ENCODE assay signal across 11 cellular contexts in the genomic region with DNA sequence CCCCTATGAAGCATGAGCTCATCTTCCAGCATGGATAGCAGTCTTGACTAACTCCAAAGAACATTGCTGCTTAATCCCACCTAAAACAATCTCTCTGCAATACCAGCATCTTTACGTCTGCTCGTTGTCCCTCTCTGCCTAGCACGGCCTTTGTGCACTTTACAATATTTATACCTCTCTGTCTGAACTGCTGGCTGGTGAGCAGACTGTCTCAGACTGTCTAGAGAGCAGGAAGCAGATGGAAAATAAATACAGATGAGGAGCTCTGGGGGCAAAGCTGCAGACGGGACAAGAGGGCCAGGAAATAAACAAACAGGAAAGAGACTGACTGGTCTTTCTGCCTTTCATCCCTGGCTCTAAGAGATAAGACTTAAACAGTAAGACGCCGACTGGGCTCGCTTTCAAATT.
DNase-seq lines count a peak whose midpoint lies in the region; ATAC-seq and TF ChIP-seq lines count a peak whose summit lies in the region.
"Had no signal": no experiment of that assay in that cellular context is flagged by ENCODE, and none has a peak within 500 bp of the region (broad histone marks: within the 10 kb centered on the region; RNA-seq: fewer than 3 reads in every experiment).

No MANE protein-coding gene starts in this region.

- H3K36me3 ChIP-seq in BE2C (no peaks in the 10 kb centered on the region), WERI-Rb-1 (no peaks in the 10 kb centered on the region), left lung (no peaks in the 10 kb centered on the region), testis (ENCODE audit: low read depth, missing control alignments) (no peaks in the 10 kb centered on the region)

- no peak for TF ChIP-seq CTCF in BE2C (IDR thresholded peaks at IDR 0.05; ENCODE audit: low read depth, low read length)
- TF ChIP-seq CTCF in LNCaP clone FGC (IDR thresholded peaks at IDR 0.05; ENCODE audit: control insufficient read depth, extremely low read depth, insufficient read depth): no peak
- TF ChIP-seq CTCF in WERI-Rb-1 (IDR thresholded peaks at IDR 0.05; ENCODE audit: low read depth, low read length): no peak
- no peak for TF ChIP-seq CTCF in left lung (IDR thresholded peaks at IDR 0.05)
- TF ChIP-seq CTCF in testis (IDR thresholded peaks at IDR 0.05): no peak
- no peak for TF ChIP-seq CTCF in foreskin fibroblast (IDR thresholded peaks at IDR 0.05; ENCODE audit: low read depth, low read length)

- intact Hi-C loops in left lung (cut with DNase I) (no loop called here), testis (cut with DNase I; ENCODE audit: low total_unique reads) (no loop called here)

- DNase-seq in BE2C: peak; percentile 23
- DNase-seq in LNCaP clone FGC (ENCODE audit: low read depth): peak; percentile 53
- peak; percentile 70 for DNase-seq in WERI-Rb-1
- DNase-seq in left lung: no peak
- no peak for DNase-seq in testis
- no peak for DNase-seq in germinal center (ENCODE audit: low spot score)
- DNase-seq in foreskin fibroblast: no peak
- DNase-seq: activated CD4-positive, alpha-beta memory T cell treated with anti-CD3 and anti-CD28 coated beads for 36 hours; central memory CD4-positive, alpha-beta T cell; naive thymus-derived CD8-positive, alpha-beta T cell had no signal

- peak; percentile 73 for ATAC-seq in left lung
- ATAC-seq in HG02938 (IDR thresholded peaks at IDR 0.05; ENCODE audit: unreplicated experiment): no peak
- ATAC-seq: naive thymus-derived CD8-positive, alpha-beta T cell had no signal

- H3K4me1 ChIP-seq in BE2C (peaks cover 19% of the 10 kb centered on the region), left lung (peaks cover 7 to 8% of the 10 kb centered on the region in 2 donors), testis (peaks cover 16% of the 10 kb centered on the region)

- no peaks in the 10 kb centered on the region for H3K27me3 ChIP-seq in BE2C
- H3K27me3 ChIP-seq in WERI-Rb-1 (ENCODE audit: insufficient read depth, low read depth, severe bottlenecking): no peaks in the 10 kb centered on the region
- no peaks in the 10 kb centered on the region for H3K27me3 ChIP-seq in left lung
- H3K27me3 ChIP-seq in testis: no peaks in the 10 kb centered on the region

- H3K4me3 ChIP-seq in BE2C (ENCODE audit: low read depth, low read length): no peak overlapping the region
- no peak overlapping the region for H3K4me3 ChIP-seq in LNCaP clone FGC (ENCODE audit: low read depth, low read length)
- peak overlapping the region; percentile 20 for H3K4me3 ChIP-seq in WERI-Rb-1 (ENCODE audit: low read depth, low read length)
- H3K4me3 ChIP-seq in left lung: no peak overlapping the region
- H3K4me3 ChIP-seq in testis: no peak overlapping the region
- H3K4me3 ChIP-seq in foreskin fibroblast (ENCODE audit: low read depth in 1 of 2, low read length in 2 of 2): no peak overlapping the region

- H3K27ac ChIP-seq in WERI-Rb-1: peak overlapping the region; percentile 81
- no peak overlapping the region for H3K27ac ChIP-seq in left lung
- no peak overlapping the region for H3K27ac ChIP-seq in testis

- no peaks in the 10 kb centered on the region for H3K9me3 ChIP-seq in BE2C
- no peaks in the 10 kb centered on the region for H3K9me3 ChIP-seq in WERI-Rb-1 (ENCODE audit: severe bottlenecking)
- no peaks in the 10 kb centered on the region for H3K9me3 ChIP-seq in left lung
- H3K9me3 ChIP-seq in testis: no peaks in the 10 kb centered on the region

- no peak for TF ChIP-seq POLR2A in testis (IDR thresholded peaks at IDR 0.05)

- WGBS in testis, 2 donors: 41 to 48% methylated on average over 7 of the region's 7 CpGs

Comparison
In these comparisons a context has a peak if more than half of its experiments do, and no peak if none do; other contexts are left out.
1. DNase-seq: peak in BE2C (single experiment), LNCaP clone FGC (single experiment) and WERI-Rb-1 (single experiment); none in left lung (0 of 2), testis (single experiment), germinal center (single experiment) and foreskin fibroblast (0 of 2).